In genomic region chr17:50094243-50094752, GRCh38 we compare ENCODE assay signal across 8 cellular contexts. TPM values are rescaled to one million over a fixed set of nuclear protein-coding genes. Genes with fewer than 3 reads are reported as not detected.
DNase-seq lines count a peak whose midpoint lies in the region; ATAC-seq, FAIRE-seq and TF ChIP-seq lines count a peak whose summit lies in the region.

No MANE protein-coding gene starts in this region.

- H3K4me3 Mint-ChIP-seq in activated CD8-positive, alpha-beta T cell treated with anti-CD3 and anti-CD28 coated beads for 36 hours, result peak overlapping the region; percentile 89

- no peaks in the 10 kb centered on the region for H3K27me3 ChIP-seq in lung (ENCODE audit: control insufficient read depth, insufficient read depth)

- peaks cover 4 to 7% of the 10 kb centered on the region in 2 donors for H3K4me1 ChIP-seq in lung (ENCODE audit: control insufficient read depth in 2 of 2, insufficient read depth in 2 of 2, low read length in 2 of 2)

- peak; percentile 89 for TF ChIP-seq CTCF in activated CD8-positive, alpha-beta T cell treated with anti-CD3 and anti-CD28 coated beads for 36 hours (IDR thresholded peaks at IDR 0.05)
- peak; percentile 90 for TF ChIP-seq CTCF in lung (IDR thresholded peaks at IDR 0.05; ENCODE audit: control extremely low read depth, extremely low read depth)

- H3K36me3 ChIP-seq in lung (ENCODE audit: control insufficient read depth in 2 of 2, insufficient read depth in 2 of 2, low read length in 2 of 2), result peaks cover 4 to 26% of the 10 kb centered on the region in 2 donors

- peak overlapping the region; percentile 74 to 95 for H3K27ac ChIP-seq in lung (ENCODE audit: low read depth in 1 of 2, low read length in 1 of 2)

- H3K36me3 Mint-ChIP-seq in activated CD8-positive, alpha-beta T cell treated with anti-CD3 and anti-CD28 coated beads for 36 hours (ENCODE audit: low read depth), result no peaks in the 10 kb centered on the region

- 0% methylated on average over 21 of the region's 21 CpGs for WGBS in lung, 2 donors

- intact Hi-C loops in activated CD8-positive, alpha-beta T cell treated with anti-CD3 and anti-CD28 coated beads for 36 hours (cut with micrococcal nuclease), result no loop called here

- peak; percentile 52 for ATAC-seq in activated CD8-positive, alpha-beta T cell treated with anti-CD3 and anti-CD28 coated beads for 36 hours
- ATAC-seq in lung (ENCODE audit: insufficient read depth, low FRiP score) (peak; percentile 74), HG02571 (IDR thresholded peaks at IDR 0.05; ENCODE audit: unreplicated experiment) (no peak)

- H3K4me3 ChIP-seq in lung, result peak overlapping the region; percentile 26

- CTCF ChIA-PET in activated CD8-positive, alpha-beta T cell treated with anti-CD3 and anti-CD28 coated beads for 36 hours (lab: Charles Lee), result interaction anchor here (0.7 to 5.2 kb wide), 64 partner anchors 9 to 896 kb away, joined by 3 to 69 read pairs (median 6); partner anchors contain the start of genes COL1A1, ITGA3, PPP1R9B and SAMD14

- no peaks in the 10 kb centered on the region for H3K9me3 Mint-ChIP-seq in activated CD8-positive, alpha-beta T cell treated with anti-CD3 and anti-CD28 coated beads for 36 hours

- no peaks in the 10 kb centered on the region for H3K9me3 ChIP-seq in lung (ENCODE audit: control insufficient read depth in 2 of 2, insufficient read depth in 1 of 2, low read length in 1 of 2)

- DNase-seq in HK-2 (ENCODE audit: unreplicated experiment), result peak; percentile 91
- DNase-seq in NCI-H774 (lab: John Stamatoyannopoulos, UW), result peak; percentile 90
- DNase-seq in activated CD8-positive, alpha-beta T cell treated with anti-CD3 and anti-CD28 coated beads for 36 hours, result peak; percentile 96
- peak; percentile 89 for DNase-seq in effector CD8-positive, alpha-beta T cell (lab: John Stamatoyannopoulos, UW)
- peak; percentile 92 for DNase-seq in lung (ENCODE audit: low spot score)
- DNase-seq in stimulated activated CD4-positive, alpha-beta T cell treated with anti-CD3 and anti-CD28 coated beads, TNF-alpha, amount 100 ng/mL, for 1 hour (ENCODE audit: low read depth in 3 of 3, low spot score in 1 of 3), result peak; percentile 63 to 93 (median 74)

- peak; percentile 63 for FAIRE-seq in G401.6 (lab: Jason Lieb, UNC)

- peaks cover 22% of the 10 kb centered on the region for H3K4me1 Mint-ChIP-seq in activated CD8-positive, alpha-beta T cell treated with anti-CD3 and anti-CD28 coated beads for 36 hours (ENCODE audit: low read depth)

- H3K27ac Mint-ChIP-seq in activated CD8-positive, alpha-beta T cell treated with anti-CD3 and anti-CD28 coated beads for 36 hours, result peak overlapping the region; percentile 90

- POLR2A ChIA-PET in activated CD8-positive, alpha-beta T cell treated with anti-CD3 and anti-CD28 coated beads for 36 hours (lab: Charles Lee), result interaction anchor here (0.7 to 2.1 kb wide), 11 partner anchors 9 to 97 kb away, joined by 3 to 7 read pairs (median 3); partner anchors contain the start of gene ITGA3

- no peaks in the 10 kb centered on the region for H3K27me3 Mint-ChIP-seq in activated CD8-positive, alpha-beta T cell treated with anti-CD3 and anti-CD28 coated beads for 36 hours

RNA-seq across cellular contexts. Expression of gene PDK2, which starts 0.9 kb away (rescaled TPM):
- total RNA-seq in activated CD8-positive, alpha-beta T cell treated with anti-CD3 and anti-CD28 coated beads for 36 hours, result 1 to 10 TPM; 6.0 to 7.7 TPM
- 10 to 100 TPM; 23.2 to 27.8 TPM for total RNA-seq in lung
- polyA plus RNA-seq in lung, result 10 to 100 TPM in 1 of 2 donors, 1 to 10 TPM in 1; 10.0 to 15.7 TPM

RNA-seq across cellular contexts. Expression of gene SAMD14, which starts 35.7 kb away (rescaled TPM):
- total RNA-seq in activated CD8-positive, alpha-beta T cell treated with anti-CD3 and anti-CD28 coated beads for 36 hours, result 1 to 10 TPM in 1 of 2 experiments, under 1 TPM in 1; 0.47 to 1.3 TPM
- total RNA-seq in lung, result 1 to 10 TPM; 3.3 to 4.4 TPM
- 1 to 10 TPM; 3.9 to 6.2 TPM for polyA plus RNA-seq in lung

RNA-seq across cellular contexts. Expression of gene ITGA3, which starts 38.4 kb away (rescaled TPM):
- 1 to 10 TPM; 4.2 to 7.2 TPM for total RNA-seq in activated CD8-positive, alpha-beta T cell treated with anti-CD3 and anti-CD28 coated beads for 36 hours
- 100 to 1,000 TPM; 142 to 204 TPM for total RNA-seq in lung
- 100 to 1,000 TPM in 1 of 2 donors, 10 to 100 TPM in 1; 83.9 to 123 TPM for polyA plus RNA-seq in lung

RNA-seq across cellular contexts. Expression of gene PPP1R9B, which starts 56.2 kb away (rescaled TPM):
- 10 to 100 TPM; 52.4 to 56.4 TPM for total RNA-seq in activated CD8-positive, alpha-beta T cell treated with anti-CD3 and anti-CD28 coated beads for 36 hours
- total RNA-seq in lung, result 10 to 100 TPM; 31.7 to 77.4 TPM
- polyA plus RNA-seq in lung, result 10 to 100 TPM; 38.1 to 61.5 TPM

Comparison
In these comparisons a context has a peak if more than half of its experiments do, and no peak if none do; other contexts are left out.
1. RNA of gene ITGA3, which starts 38.4 kb away (total RNA-seq): 142 to 204 TPM in lung; 4.2 to 7.2 TPM in activated CD8-positive, alpha-beta T cell treated with anti-CD3 and anti-CD28 coated beads for 36 hours; every median in the first group is over 10 times any median in the second.
2. Peak in every context shown above with its lines, with median percentiles within 50 percentile points of each other: DNase-seq.